In genomic region chr2:19757586-19757985, GRCh38 we compare ENCODE assay signal across 21 cellular contexts.
DNase-seq lines count a peak whose midpoint lies in the region; FAIRE-seq and TF ChIP-seq lines count a peak whose summit lies in the region.
"Had no signal": no experiment of that assay in that cellular context is flagged by ENCODE, and none has a peak within 500 bp of the region (broad histone marks: within the 10 kb centered on the region; RNA-seq: fewer than 3 reads in every experiment).

No MANE protein-coding gene starts in this region.

- H3K27me3 ChIP-seq in endothelial cell of umbilical vein (ENCODE audit: control insufficient read depth in 2 of 2, insufficient read depth in 2 of 2, low read length in 2 of 2): peaks cover 0 to under 1% of the 10 kb centered on the region in 2 experiments
- H3K27me3 ChIP-seq: BLaER1 treated with 17β-estradiol and CSF1 and Interleukin-3, amounts not matched to agents 10 nM and 100 nM had no signal

- no peaks in the 10 kb centered on the region for H3K4me1 ChIP-seq in endothelial cell of umbilical vein (ENCODE audit: control insufficient read depth, extremely low read depth, insufficient read depth, low read length)
- H3K4me1 ChIP-seq: A549, HAP-1 had no signal

- no peak for FAIRE-seq in endothelial cell of umbilical vein (lab: Jason Lieb, UNC)
- FAIRE-seq: A549, GM12878, GM19239, K562 had no signal

- CTCF ChIA-PET in endothelial cell of umbilical vein (lab: Charles Lee): interaction anchor here (1.2 kb wide), 1 partner anchor 33 kb away, joined by 3 read pairs; no protein-coding TSS in a partner anchor

- no peak overlapping the region for H2AFZ ChIP-seq in endothelial cell of umbilical vein (ENCODE audit: low read depth, low read length)

- no peak for TF ChIP-seq POLR2A in endothelial cell of umbilical vein (IDR thresholded peaks at IDR 0.05; ENCODE audit: low read depth, low read length)

- H3K79me2 ChIP-seq in endothelial cell of umbilical vein (ENCODE audit: control insufficient read depth, insufficient read depth, low read length): no peaks in the 10 kb centered on the region

- no peak overlapping the region for H3K27ac ChIP-seq in endothelial cell of umbilical vein (ENCODE audit: insufficient read depth, low read depth, low read length)
- H3K27ac ChIP-seq: 22Rv1; A549; BLaER1 treated with 17β-estradiol and CSF1 and Interleukin-3, amounts not matched to agents 10 nM and 100 nM had no signal

- dilution Hi-C loops in endothelial cell of umbilical vein (cut with MboI; ENCODE audit: extremely low pct_ligation_motif_present, low sequenced_read_pairs): no loop called here

- H4K20me1 ChIP-seq in endothelial cell of umbilical vein (replicated peaks; ENCODE audit: control insufficient read depth, extremely low read depth, insufficient read depth, low read length): no peaks in the 10 kb centered on the region
- H4K20me1 ChIP-seq: BLaER1 treated with 17β-estradiol and CSF1 and Interleukin-3, amounts not matched to agents 10 nM and 100 nM had no signal

- POLR2A ChIA-PET in endothelial cell of umbilical vein (lab: Charles Lee): no interaction called here

- intact Hi-C loops in endothelial cell of umbilical vein (cut with micrococcal nuclease): no loop called here

- H3K9me1 ChIP-seq in endothelial cell of umbilical vein (replicated peaks; ENCODE audit: control insufficient read depth, extremely low read depth, insufficient read depth, low read length): no peaks in the 10 kb centered on the region

- TF ChIP-seq CTCF in endothelial cell of umbilical vein (IDR thresholded peaks at IDR 0.05; ENCODE audit: extremely low read depth in 1 of 2, insufficient read depth in 1 of 2, low read depth in 1 of 2, low read length in 2 of 2): no peak

- no TSS peak for BruUV-seq in endothelial cell of umbilical vein (replicated peaks; lab: Mats Ljungman, UMichigan)

- no peaks in the 10 kb centered on the region for H3K9me3 ChIP-seq in endothelial cell of umbilical vein (replicated peaks; ENCODE audit: control insufficient read depth, insufficient read depth, low read length)
- H3K9me3 ChIP-seq: A549; BLaER1 treated with 17β-estradiol and CSF1 and Interleukin-3, amounts not matched to agents 10 nM and 100 nM; HAP-1 had no signal

- no peak overlapping the region for H3K4me3 ChIP-seq in endothelial cell of umbilical vein (replicated peaks in 1 of 3; ENCODE audit: insufficient read depth in 1 of 3, low read depth in 1 of 3, low read length in 3 of 3)
- H3K4me3 ChIP-seq: A549; BLaER1 treated with 17β-estradiol and CSF1 and Interleukin-3, amounts not matched to agents 10 nM and 100 nM; GM12878; HAP-1; K562 had no signal

- H3K36me3 ChIP-seq in endothelial cell of umbilical vein (ENCODE audit: control insufficient read depth in 2 of 2, extremely low read depth in 1 of 2, insufficient read depth in 2 of 2, low read length in 2 of 2): no peaks in the 10 kb centered on the region
- H3K36me3 ChIP-seq: BLaER1 treated with 17β-estradiol and CSF1 and Interleukin-3, amounts not matched to agents 10 nM and 100 nM; HAP-1 had no signal

- no peak overlapping the region for H3K9ac ChIP-seq in endothelial cell of umbilical vein (replicated peaks; ENCODE audit: extremely low read depth, insufficient read depth, low read length)
- H3K9ac ChIP-seq: BLaER1 treated with 17β-estradiol and CSF1 and Interleukin-3, amounts not matched to agents 10 nM and 100 nM had no signal

- H3K4me2 ChIP-seq in endothelial cell of umbilical vein (ENCODE audit: insufficient read depth, low read length): no peak overlapping the region
- H3K4me2 ChIP-seq: A549; BLaER1 treated with 17β-estradiol and CSF1 and Interleukin-3, amounts not matched to agents 10 nM and 100 nM had no signal

- DNase-seq in NCI-H2171 treated with DMSO at 0.1 percent for 48 hours (lab: John Stamatoyannopoulos, UW) (peak; percentile 18), NCI-H2171 (lab: John Stamatoyannopoulos, UW) (no peak), endothelial cell of umbilical vein (ENCODE audit: low read depth, low spot score) (peak; percentile 7), islet precursor cell (peak; percentile 40), GOT3 (lab: John Stamatoyannopoulos, UW) (no peak)
- no peak for DNase-seq in activated T-cell treated with anti-CD3 and anti-CD28 coated beads, Interleukin-2, amount 50 U/mL, for 1 hour
- no peak for DNase-seq in stimulated activated CD4-positive, alpha-beta T cell treated with anti-CD3 and anti-CD28 coated beads, Interleukin-4, amount 100 ng/mL, for 24 hours
- DNase-seq: CD4-positive, CD25-positive, alpha-beta regulatory T cell; CD8-positive, alpha-beta memory T cell; COR-L47; DMS 273 treated with DMSO at 0.1 percent for 48 hours; DMS53; DND-41; EL had no signal

TF ChIP-seq in endothelial cell of umbilical vein, 7 proteins besides CTCF, POLR2A, EP300 and RAD21:
- TF ChIP-seq MYC (IDR thresholded peaks at IDR 0.05; ENCODE audit: low read depth, low read length) (no peak), MAX (IDR thresholded peaks at IDR 0.05; ENCODE audit: insufficient read depth, insufficient read length) (no peak), EZH2 (IDR thresholded peaks at IDR 0.05; ENCODE audit: borderline replicate concordance, low read depth, low read length, severe bottlenecking) (no peak), GATA2 (IDR thresholded peaks at IDR 0.05; ENCODE audit: insufficient read depth, insufficient read length, low read depth, low read length) (no peak), JUN (IDR thresholded peaks at IDR 0.05; ENCODE audit: borderline replicate concordance, insufficient read depth, insufficient read length, low read depth) (no peak), FOS (IDR thresholded peaks at IDR 0.05; ENCODE audit: borderline replicate concordance, insufficient read depth, low read length) (no peak), POLR2AphosphoS5 (IDR thresholded peaks at IDR 0.05; ENCODE audit: insufficient read depth, low read depth, low read length) (no peak)

Comparison
In these comparisons a context has a peak if more than half of its experiments do, and no peak if none do; other contexts are left out.
1. DNase-seq: peak in NCI-H2171 treated with DMSO at 0.1 percent for 48 hours (single experiment), endothelial cell of umbilical vein (single experiment) and islet precursor cell (single experiment); none in NCI-H2171 (single experiment), activated T-cell treated with anti-CD3 and anti-CD28 coated beads, Interleukin-2, amount 50 U/mL, for 1 hour (single experiment), stimulated activated CD4-positive, alpha-beta T cell treated with anti-CD3 and anti-CD28 coated beads, Interleukin-4, amount 100 ng/mL, for 24 hours (single experiment) and GOT3 (single experiment).